In the genomic region with DNA sequence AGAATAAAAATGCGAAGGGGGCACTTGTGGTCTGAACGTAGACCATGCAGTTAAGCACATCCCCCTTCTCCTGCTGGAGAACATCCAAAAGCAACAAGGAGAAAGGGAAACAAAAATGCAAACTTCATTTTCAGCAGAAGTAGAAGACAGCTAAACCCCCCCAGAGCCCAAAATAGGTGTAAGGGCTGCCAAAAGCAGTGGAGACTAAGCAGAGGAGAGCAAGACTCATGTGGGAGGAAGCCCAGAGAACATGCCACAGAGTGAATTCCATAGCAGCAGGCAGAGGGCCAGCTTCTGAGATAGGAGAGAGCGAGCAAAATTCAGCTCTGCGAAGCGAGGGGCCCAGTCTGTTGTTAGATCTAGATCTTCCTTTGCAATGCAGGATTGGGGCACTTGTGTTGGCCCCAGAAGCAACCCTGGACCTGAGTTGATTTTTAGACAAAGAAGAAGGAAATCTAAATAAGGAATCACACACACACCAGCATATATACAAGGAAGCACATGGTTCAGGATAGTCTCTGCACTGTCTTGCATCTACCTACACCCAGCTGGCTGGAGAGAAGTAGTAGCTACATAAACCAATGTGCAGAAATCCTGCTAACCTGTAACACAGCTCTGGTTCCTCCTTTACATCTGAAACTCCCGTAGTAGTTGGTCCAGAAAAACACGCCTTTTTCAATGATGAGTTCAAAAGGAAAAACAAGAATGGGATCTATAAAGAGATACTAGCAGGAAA, we compare ENCODE assay signal across 9 cellular contexts.
DNase-seq lines count a peak whose midpoint lies in the region; ATAC-seq, FAIRE-seq and TF ChIP-seq lines count a peak whose summit lies in the region.
"Had no signal": no experiment of that assay in that cellular context is flagged by ENCODE, and none has a peak within 500 bp of the region (broad histone marks: within the 10 kb centered on the region; RNA-seq: fewer than 3 reads in every experiment).

No MANE protein-coding gene starts in this region.

- H3K27me3 Mint-ChIP-seq in H9 (ENCODE audit: low read depth) (no peaks in the 10 kb centered on the region), brain (no peaks in the 10 kb centered on the region)
- no peaks in the 10 kb centered on the region for H3K27me3 Mint-ChIP-seq in stimulated activated naive CD8-positive, alpha-beta T cell treated with anti-CD3 and anti-CD28 coated beads, Interleukin-15, amount 100 ng/mL, for 72 hours
- no peaks in the 10 kb centered on the region for H3K27me3 Mint-ChIP-seq in stimulated activated memory B cell treated with anti-CD40 and anti-IgM and Interleukin-4, amounts not matched to agents 10 μg/mL and 1 μg/mL and 100 μg/mL, for 72 hours

- H3T11ph ChIP-seq in H9 (ENCODE audit: low read length) = no peak overlapping the region

- no peak overlapping the region for H4K8ac ChIP-seq in H9 (replicated peaks; ENCODE audit: insufficient read length, low read depth, low read length)

- H2BK20ac ChIP-seq in H9 (ENCODE audit: low read depth, low read length, poor library complexity, severe bottlenecking) = no peak overlapping the region

- no peak overlapping the region for H4K91ac ChIP-seq in H9 (ENCODE audit: insufficient read length, low read depth, low read length)

- no CpG with 5 or more reads among the region's 7 CpGs for WGBS in H9 (ENCODE audit: extremely low coverage, insufficient read length, low lambda C conversion rate)

- H3K4me2 ChIP-seq in H9 (ENCODE audit: insufficient read depth, insufficient read length, low read length) = no peak overlapping the region

- no peak for DNase-seq in H9
- DNase-seq in hypothalamus (lab: John Stamatoyannopoulos, UW) = peak in 28 of 51 donors; percentile 2 to 69 (median 20)
- peak; percentile 66 for DNase-seq in sciatic nerve (ENCODE audit: low spot score)
- no peak for DNase-seq in GM19239 (ENCODE audit: insufficient read length, low spot score)
- DNase-seq in stimulated activated naive CD8-positive, alpha-beta T cell treated with anti-CD3 and anti-CD28 coated beads, Interleukin-15, amount 100 ng/mL, for 72 hours = no peak
- DNase-seq in LoVo (ENCODE audit: low spot score) = no peak
- DNase-seq: activated CD4-positive, alpha-beta T cell treated with anti-CD3 and anti-CD28 coated beads, Interleukin-2, amount 50 U/mL, for 48 hours had no signal

- no peak for FAIRE-seq in GM19239 (lab: Jason Lieb, UNC)

- H3K4me3 Mint-ChIP-seq in H9 (no peak overlapping the region), brain (peak overlapping the region in 4 of 5 experiments; percentile 4 to 77 (median 33))
- no peak overlapping the region for H3K4me3 Mint-ChIP-seq in stimulated activated naive CD8-positive, alpha-beta T cell treated with anti-CD3 and anti-CD28 coated beads, Interleukin-15, amount 100 ng/mL, for 72 hours
- H3K4me3 Mint-ChIP-seq in stimulated activated memory B cell treated with anti-CD40 and anti-IgM and Interleukin-4, amounts not matched to agents 10 μg/mL and 1 μg/mL and 100 μg/mL, for 72 hours = no peak overlapping the region

- H3K36me3 Mint-ChIP-seq in H9 (ENCODE audit: insufficient read depth in 1 of 3, low read depth in 3 of 3) = no peaks in the 10 kb centered on the region
- no peaks in the 10 kb centered on the region for H3K36me3 Mint-ChIP-seq in brain
- no peaks in the 10 kb centered on the region for H3K36me3 Mint-ChIP-seq in stimulated activated memory B cell treated with anti-CD40 and anti-IgM and Interleukin-4, amounts not matched to agents 10 μg/mL and 1 μg/mL and 100 μg/mL, for 72 hours

- no peak overlapping the region for H3K23ac ChIP-seq in H9 (ENCODE audit: insufficient read length, low read depth, low read length)

- H3K14ac ChIP-seq in H9 (ENCODE audit: insufficient read depth, low read length) = no peak overlapping the region

- no peak overlapping the region for H2BK12ac ChIP-seq in H9 (ENCODE audit: insufficient read length, low read depth, low read length)

- peaks cover 11 to 13% of the 10 kb centered on the region in 2 experiments for H3K4me1 Mint-ChIP-seq in H9
- H3K4me1 Mint-ChIP-seq in brain = peaks cover 25% of the 10 kb centered on the region
- H3K4me1 Mint-ChIP-seq in stimulated activated naive CD8-positive, alpha-beta T cell treated with anti-CD3 and anti-CD28 coated beads, Interleukin-15, amount 100 ng/mL, for 72 hours = no peaks in the 10 kb centered on the region
- no peaks in the 10 kb centered on the region for H3K4me1 Mint-ChIP-seq in stimulated activated memory B cell treated with anti-CD40 and anti-IgM and Interleukin-4, amounts not matched to agents 10 μg/mL and 1 μg/mL and 100 μg/mL, for 72 hours

- H2BK5ac ChIP-seq in H9 (ENCODE audit: insufficient read length, low read length) = no peak overlapping the region

- no peak overlapping the region for H2BK120ac ChIP-seq in H9 (ENCODE audit: low read depth, low read length, poor library complexity, severe bottlenecking)

- no peak overlapping the region for H3K9ac ChIP-seq in H9 (ENCODE audit: extremely low read depth, insufficient read length, low read length)

- no peaks in the 10 kb centered on the region; the same call in 1 of the 2 replicates for H3K4me1 ChIP-seq in H9 (ENCODE audit: insufficient read depth, low read length)

- H3K4ac ChIP-seq in H9 (ENCODE audit: low read depth, low read length) = no peak overlapping the region

- H3K27ac Mint-ChIP-seq in H9 (peak overlapping the region in 2 of 3 experiments; percentile 74 to 79; a peak in 2 of 7 replicates), brain (peak overlapping the region in 4 of 5 experiments; percentile 82 to 92 (median 88))
- no peak overlapping the region for H3K27ac Mint-ChIP-seq in stimulated activated naive CD8-positive, alpha-beta T cell treated with anti-CD3 and anti-CD28 coated beads, Interleukin-15, amount 100 ng/mL, for 72 hours
- no peak overlapping the region for H3K27ac Mint-ChIP-seq in stimulated activated memory B cell treated with anti-CD40 and anti-IgM and Interleukin-4, amounts not matched to agents 10 μg/mL and 1 μg/mL and 100 μg/mL, for 72 hours

- H2AFZ ChIP-seq in H9 (ENCODE audit: low read length) = no peak overlapping the region

- H4K5ac ChIP-seq in H9 (ENCODE audit: insufficient read length, low read depth, low read length) = no peak overlapping the region

- peak; percentile 86 for ATAC-seq in sciatic nerve
- no peak for ATAC-seq in stimulated activated naive CD8-positive, alpha-beta T cell treated with anti-CD3 and anti-CD28 coated beads, Interleukin-15, amount 100 ng/mL, for 72 hours
- no peak for ATAC-seq in stimulated activated memory B cell treated with anti-CD40 and anti-IgM and Interleukin-4, amounts not matched to agents 10 μg/mL and 1 μg/mL and 100 μg/mL, for 72 hours

- no peak overlapping the region for H3K56ac ChIP-seq in H9 (ENCODE audit: insufficient read length, low read depth, low read length)

- H3K9me3 Mint-ChIP-seq in H9 (no peaks in the 10 kb centered on the region), brain (no peaks in the 10 kb centered on the region)
- no peaks in the 10 kb centered on the region for H3K9me3 Mint-ChIP-seq in stimulated activated naive CD8-positive, alpha-beta T cell treated with anti-CD3 and anti-CD28 coated beads, Interleukin-15, amount 100 ng/mL, for 72 hours
- H3K9me3 Mint-ChIP-seq in stimulated activated memory B cell treated with anti-CD40 and anti-IgM and Interleukin-4, amounts not matched to agents 10 μg/mL and 1 μg/mL and 100 μg/mL, for 72 hours = no peaks in the 10 kb centered on the region

- H4K20me1 ChIP-seq in H9 (ENCODE audit: control insufficient read depth, insufficient read depth, insufficient read length) = no peaks in the 10 kb centered on the region

- H3K23me2 ChIP-seq in H9 (ENCODE audit: insufficient read length, low read depth, low read length, poor library complexity, severe bottlenecking) = no peaks in the 10 kb centered on the region

- no peaks in the 10 kb centered on the region for H3K27me3 ChIP-seq in H9 (ENCODE audit: insufficient read depth, low read length)

- no peak overlapping the region for H2AK5ac ChIP-seq in H9 (ENCODE audit: insufficient read length, low read length)

- intact Hi-C loops in sciatic nerve (cut with DNase I) = no loop called here

- H3K27ac ChIP-seq in H9 (ENCODE audit: insufficient read length, low read depth, low read length) = no peak overlapping the region

- H3K79me2 ChIP-seq in H9 (ENCODE audit: insufficient read depth, low read length) = no peaks in the 10 kb centered on the region

- H2BK15ac ChIP-seq in H9 (ENCODE audit: low read depth, low read length) = no peak overlapping the region

- TF ChIP-seq CTCF in H9 (conservative IDR thresholded peaks at IDR 0.05) (no peak), brain (conservative IDR thresholded peaks at IDR 0.05) (no peak)

- H3K9me3 ChIP-seq in H9 (ENCODE audit: control insufficient read depth, low read depth, low read length) = no peaks in the 10 kb centered on the region

- H3K18ac ChIP-seq in H9 (ENCODE audit: insufficient read length, low read depth, low read length) = no peak overlapping the region

- no peaks in the 10 kb centered on the region for H3K79me1 ChIP-seq in H9 (ENCODE audit: insufficient read depth, low read depth, low read length, poor library complexity, severe bottlenecking)

Comparison
In these comparisons a context has a peak if more than half of its experiments do, and no peak if none do; other contexts are left out.
1. DNase-seq: peak in hypothalamus (28 of 51) and sciatic nerve (single experiment); none in H9 (single experiment), GM19239 (single experiment), stimulated activated naive CD8-positive, alpha-beta T cell treated with anti-CD3 and anti-CD28 coated beads, Interleukin-15, amount 100 ng/mL, for 72 hours (0 of 2) and LoVo (single experiment).
2. H3K27ac Mint-ChIP-seq: peak in H9 (2 of 3) and brain (4 of 5); none in stimulated activated naive CD8-positive, alpha-beta T cell treated with anti-CD3 and anti-CD28 coated beads, Interleukin-15, amount 100 ng/mL, for 72 hours (0 of 2) and stimulated activated memory B cell treated with anti-CD40 and anti-IgM and Interleukin-4, amounts not matched to agents 10 μg/mL and 1 μg/mL and 100 μg/mL, for 72 hours (single experiment).
3. H3K4me3 Mint-ChIP-seq: peak in brain (4 of 5); none in H9 (0 of 2), stimulated activated naive CD8-positive, alpha-beta T cell treated with anti-CD3 and anti-CD28 coated beads, Interleukin-15, amount 100 ng/mL, for 72 hours (0 of 2) and stimulated activated memory B cell treated with anti-CD40 and anti-IgM and Interleukin-4, amounts not matched to agents 10 μg/mL and 1 μg/mL and 100 μg/mL, for 72 hours (single experiment).